Comparison of ENCODE assay signal across 11 cellular contexts in genomic region chr5:79561525-79561893, GRCh38. TPM values are rescaled to one million over a fixed set of nuclear protein-coding genes. Genes with fewer than 3 reads are reported as not detected.
DNase-seq lines count a peak whose midpoint lies in the region; ATAC-seq and TF ChIP-seq lines count a peak whose summit lies in the region.
"Had no signal": no experiment of that assay in that cellular context is flagged by ENCODE, and none has a peak within 500 bp of the region (broad histone marks: within the 10 kb centered on the region; RNA-seq: fewer than 3 reads in every experiment).

No MANE protein-coding gene starts in this region.

- TF ChIP-seq EP300 in tibial nerve (IDR thresholded peaks at IDR 0.05) = no peak

- H3K27ac ChIP-seq in right atrium auricular region (no peak overlapping the region), tibial nerve (no peak overlapping the region)
- H3K27ac ChIP-seq: Peyer's patch, testis had no signal

- ATAC-seq in GM19351 (IDR thresholded peaks at IDR 0.05; ENCODE audit: unreplicated experiment) (peak; percentile 42), HG02870 (IDR thresholded peaks at IDR 0.05; ENCODE audit: unreplicated experiment) (peak; percentile 22)
- ATAC-seq: naive thymus-derived CD8-positive, alpha-beta T cell had no signal

- TF ChIP-seq POLR2A in tibial nerve (IDR thresholded peaks at IDR 0.05) = no peak

- H3K36me3 ChIP-seq in right atrium auricular region (no peaks in the 10 kb centered on the region), tibial nerve (no peaks in the 10 kb centered on the region)
- H3K36me3 ChIP-seq: Peyer's patch had no signal

- H3K9me3 ChIP-seq in right atrium auricular region = no peaks in the 10 kb centered on the region
- H3K9me3 ChIP-seq in tibial nerve = no peaks in the 10 kb centered on the region
- H3K9me3 ChIP-seq: Peyer's patch, testis had no signal

- H3K4me3 ChIP-seq in right atrium auricular region (no peak overlapping the region), tibial nerve (no peak overlapping the region)
- H3K4me3 ChIP-seq: Peyer's patch, testis had no signal

- DNase-seq in activated CD8-positive, alpha-beta memory T cell treated with anti-CD3 and anti-CD28 coated beads for 48 hours (ENCODE audit: low read depth in 2 of 3, low spot score in 2 of 3) = peak; percentile 7 to 29 (median 15)
- peak; percentile 12 to 26 (median 17) for DNase-seq in stimulated activated CD4-positive, alpha-beta T cell treated with anti-CD3 and anti-CD28 coated beads, Interleukin-12 subunit alpha, Interleukin-12 subunit beta, amount 100 ng/mL, for 48 hours (ENCODE audit: low read depth in 2 of 3, low spot score in 1 of 3)
- no peak for DNase-seq in DMS153 treated with DMSO at 0.1 percent for 48 hours (lab: John Stamatoyannopoulos, UW; ENCODE audit: unreplicated experiment)
- no peak for DNase-seq in right atrium auricular region (ENCODE audit: low spot score)
- DNase-seq in tibial nerve (ENCODE audit: low spot score in 2 of 2) = no peak
- DNase-seq in activated CD4-positive, CD25-positive, alpha-beta regulatory T cell treated with anti-CD3 and anti-CD28 coated beads, Interleukin-2, amount 50 U/mL, for 72 hours = no peak
- DNase-seq: naive thymus-derived CD8-positive, alpha-beta T cell; Peyer's patch; testis had no signal

- H3K27me3 ChIP-seq in right atrium auricular region = no peaks in the 10 kb centered on the region
- H3K27me3 ChIP-seq in tibial nerve = no peaks in the 10 kb centered on the region
- H3K27me3 ChIP-seq: Peyer's patch, testis had no signal

- H3K4me1 ChIP-seq in right atrium auricular region (peaks cover 0 to 5% of the 10 kb centered on the region in 2 donors), tibial nerve (peaks cover 0 to 15% (median 0%) of the 10 kb centered on the region in 4 donors)
- H3K4me1 ChIP-seq: Peyer's patch, testis had no signal

- no peak for TF ChIP-seq CTCF in right atrium auricular region (IDR thresholded peaks at IDR 0.05)
- no peak for TF ChIP-seq CTCF in tibial nerve (IDR thresholded peaks at IDR 0.05)

- WGBS in tibial nerve, 2 donors = 71 to 98% methylated on average over 3 of the region's 3 CpGs

RNA-seq across cellular contexts. Expression of gene HOMER1, which starts 47.6 kb away (rescaled TPM):
- total RNA-seq in right atrium auricular region (10 to 100 TPM; 30.1 to 31.4 TPM), tibial nerve (10 to 100 TPM in 1 of 4 donors, 1 to 10 TPM in 3; 1.8 to 13.8 (median 5.2) TPM)

RNA-seq across cellular contexts. Expression of gene TENT2, which starts 50.7 kb away (rescaled TPM):
- 10 to 100 TPM; 18.2 to 21.3 TPM for total RNA-seq in right atrium auricular region
- total RNA-seq in tibial nerve = 10 to 100 TPM; 65.4 to 97.2 (median 80.0) TPM

Comparison
In these comparisons a context has a peak if more than half of its experiments do, and no peak if none do; other contexts are left out.
1. DNase-seq: peak in activated CD8-positive, alpha-beta memory T cell treated with anti-CD3 and anti-CD28 coated beads for 48 hours (3 of 3) and stimulated activated CD4-positive, alpha-beta T cell treated with anti-CD3 and anti-CD28 coated beads, Interleukin-12 subunit alpha, Interleukin-12 subunit beta, amount 100 ng/mL, for 48 hours (3 of 3); none in DMS153 treated with DMSO at 0.1 percent for 48 hours (single experiment), right atrium auricular region (single experiment), tibial nerve (0 of 2) and activated CD4-positive, CD25-positive, alpha-beta regulatory T cell treated with anti-CD3 and anti-CD28 coated beads, Interleukin-2, amount 50 U/mL, for 72 hours (single experiment).